8 cellular contexts compared by ENCODE assay signal in the genomic region with DNA sequence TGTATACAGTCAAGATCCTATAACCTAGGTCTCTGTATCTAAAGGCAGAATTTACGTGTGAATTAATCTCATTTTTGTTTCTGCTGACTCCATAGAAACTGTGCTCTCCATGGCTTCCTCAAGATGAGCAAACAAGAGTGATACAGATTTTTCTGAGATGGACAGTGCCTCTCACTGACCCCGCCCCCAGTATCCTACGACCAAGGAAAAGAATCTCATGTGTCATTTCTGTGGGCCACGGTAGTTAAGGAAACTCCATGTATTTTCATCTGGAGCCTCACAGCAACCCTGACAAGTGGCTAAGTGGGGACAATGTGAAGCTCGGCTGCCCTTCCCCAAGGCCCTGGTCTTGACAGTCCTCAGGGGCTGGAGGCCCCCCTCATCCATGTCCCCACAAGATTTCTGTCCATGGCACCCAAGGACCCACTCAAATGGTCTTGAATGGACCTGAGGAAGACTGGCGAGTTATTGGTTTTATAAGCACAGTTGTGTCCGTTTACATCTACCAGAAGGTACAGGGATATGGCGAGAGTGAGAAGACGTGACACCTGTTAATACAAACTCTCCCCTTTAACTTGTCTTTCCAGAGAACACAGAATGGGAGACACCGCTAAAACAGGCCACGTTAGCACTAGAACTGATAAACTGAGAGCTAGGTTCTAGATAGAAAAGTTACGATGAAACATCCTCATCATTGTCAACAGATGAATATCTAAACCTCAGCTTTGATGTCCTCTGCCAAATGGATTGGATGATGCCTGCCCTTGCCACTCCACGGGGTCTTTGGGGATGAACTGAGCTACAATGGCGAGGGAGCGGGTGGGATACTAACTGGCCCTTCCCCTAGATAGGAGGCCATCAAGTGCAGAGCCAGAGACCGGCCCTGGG.
DNase-seq lines count a peak whose midpoint lies in the region; ATAC-seq and TF ChIP-seq lines count a peak whose summit lies in the region.

No MANE protein-coding gene starts in this region.

- peak overlapping the region in 1 of 2 donors; percentile 62 for H3K27ac Mint-ChIP-seq in natural killer cell treated with Interleukin-12 subunit alpha and Interleukin-12 subunit beta and Interleukin-15 and Interleukin-18, amount 100 ng/mL, for 72 hours

- no peaks in the 10 kb centered on the region for H3K4me1 ChIP-seq in BE2C
- H3K4me1 ChIP-seq in effector memory CD4-positive, alpha-beta T cell (ENCODE audit: control insufficient read depth, insufficient read depth, low read length, poor library complexity, severe bottlenecking) = peaks cover 3% of the 10 kb centered on the region

- no peaks in the 10 kb centered on the region for H3K27me3 ChIP-seq in BE2C
- H3K27me3 ChIP-seq in effector memory CD4-positive, alpha-beta T cell (replicated peaks; ENCODE audit: control insufficient read depth, insufficient read depth, low read length, poor library complexity, severe bottlenecking) = no peaks in the 10 kb centered on the region

- TF ChIP-seq CTCF in BE2C (IDR thresholded peaks at IDR 0.05; ENCODE audit: low read depth, low read length) = no peak

- peaks cover 8 to 16% of the 10 kb centered on the region in 2 donors for H3K4me1 Mint-ChIP-seq in natural killer cell treated with Interleukin-12 subunit alpha and Interleukin-12 subunit beta and Interleukin-15 and Interleukin-18, amount 100 ng/mL, for 72 hours (ENCODE audit: low read depth in 2 of 2)

- intact Hi-C loops in posterior vena cava (cut with DNase I) = no loop called here

- H3K27ac ChIP-seq in effector memory CD4-positive, alpha-beta T cell (ENCODE audit: insufficient read depth, low read length, poor library complexity, severe bottlenecking) = no peak overlapping the region

- H3K4me3 Mint-ChIP-seq in natural killer cell treated with Interleukin-12 subunit alpha and Interleukin-12 subunit beta and Interleukin-15 and Interleukin-18, amount 100 ng/mL, for 72 hours = peak overlapping the region; percentile 48

- H3K36me3 Mint-ChIP-seq in natural killer cell treated with Interleukin-12 subunit alpha and Interleukin-12 subunit beta and Interleukin-15 and Interleukin-18, amount 100 ng/mL, for 72 hours = no peaks in the 10 kb centered on the region

- no peaks in the 10 kb centered on the region for H3K9me3 Mint-ChIP-seq in natural killer cell treated with Interleukin-12 subunit alpha and Interleukin-12 subunit beta and Interleukin-15 and Interleukin-18, amount 100 ng/mL, for 72 hours

- peak overlapping the region; percentile 72 for H3K4me3 ChIP-seq in BE2C (ENCODE audit: low read depth, low read length)
- H3K4me3 ChIP-seq in effector memory CD4-positive, alpha-beta T cell (ENCODE audit: insufficient read depth, low read depth, low read length, poor library complexity, severe bottlenecking) = peak overlapping the region; percentile 61

- H3K9me3 ChIP-seq in BE2C = no peaks in the 10 kb centered on the region
- no peaks in the 10 kb centered on the region for H3K9me3 ChIP-seq in effector memory CD4-positive, alpha-beta T cell (ENCODE audit: control insufficient read depth, low read length)

- no peak for ATAC-seq in natural killer cell treated with Interleukin-12 subunit alpha and Interleukin-12 subunit beta and Interleukin-15 and Interleukin-18, amount 100 ng/mL, for 72 hours

- peaks cover 10 to 12% of the 10 kb centered on the region in 2 donors for H3K27me3 Mint-ChIP-seq in natural killer cell treated with Interleukin-12 subunit alpha and Interleukin-12 subunit beta and Interleukin-15 and Interleukin-18, amount 100 ng/mL, for 72 hours

- no peak for DNase-seq in BE2C
- DNase-seq in NCI-H2029 (lab: John Stamatoyannopoulos, UW) = peak; percentile 83
- DNase-seq in effector memory CD4-positive, alpha-beta T cell = no peak
- DNase-seq in natural killer cell treated with Interleukin-12 subunit alpha and Interleukin-12 subunit beta and Interleukin-15 and Interleukin-18, amount 100 ng/mL, for 72 hours (ENCODE audit: low spot score) = no peak
- DNase-seq in NCI-H345 (lab: John Stamatoyannopoulos, UW) = no peak
- no peak for DNase-seq in ureter (ENCODE audit: low spot score)
- no peak for DNase-seq in posterior vena cava (ENCODE audit: low spot score)
- no peak for DNase-seq in NCI-H524 (lab: John Stamatoyannopoulos, UW)

- H3K36me3 ChIP-seq in BE2C = no peaks in the 10 kb centered on the region
- H3K36me3 ChIP-seq in effector memory CD4-positive, alpha-beta T cell (ENCODE audit: control insufficient read depth, insufficient read depth, low read length) = no peaks in the 10 kb centered on the region
